33 cellular contexts compared by ENCODE assay signal in the genomic region with DNA sequence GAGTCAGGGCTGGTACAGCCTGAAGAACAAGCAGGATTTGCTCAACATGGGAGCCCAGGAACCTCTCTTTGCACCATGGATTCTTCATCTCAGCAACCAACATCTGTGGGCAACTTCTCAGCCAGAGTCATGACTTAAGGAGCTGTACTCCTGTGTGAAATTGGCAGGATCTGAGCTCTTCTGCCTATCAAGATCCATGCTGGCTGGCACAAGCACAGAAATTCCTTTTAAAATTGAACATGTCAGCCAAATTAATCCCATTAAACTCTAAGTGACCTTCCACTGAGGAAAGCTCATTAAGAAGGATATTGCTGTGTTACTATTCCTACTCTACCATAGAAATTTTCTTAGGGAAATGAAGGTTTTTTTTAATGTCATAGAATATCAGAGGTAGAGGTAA.
"Had no signal": no experiment of that assay in that cellular context is flagged by ENCODE, and none has a peak within 500 bp of the region (broad histone marks: within the 10 kb centered on the region; RNA-seq: fewer than 3 reads in every experiment).

No MANE protein-coding gene starts in this region.

- H3K27ac ChIP-seq: cardiac muscle cell, PC-9, RWPE1, WERI-Rb-1 had no signal

- ATAC-seq: activated CD8-positive, alpha-beta T cell treated with anti-CD3 and anti-CD28 coated beads for 36 hours; activated T-cell treated with anti-CD3 and anti-CD28 coated beads, Interleukin-2, amount 50 U/mL, for 72 hours; activated T-helper 17 cell treated with anti-CD3 and anti-CD28 coated beads, Interleukin-2, amount 50 U/mL, for 72 hours; Right ventricle myocardium inferior had no signal

- H3K4me2 ChIP-seq: PC-9 had no signal

- H3K36me3 ChIP-seq: cardiac muscle cell, WERI-Rb-1 had no signal

- H2AFZ ChIP-seq: PC-9 had no signal

- H3K27me3 ChIP-seq: cardiac muscle cell had no signal

- H3K4me3 ChIP-seq: cardiac muscle cell, PC-9 had no signal

- DNase-seq: activated CD4-positive, alpha-beta T cell treated with anti-CD3 and anti-CD28 coated beads for 1 hour; activated CD4-positive, alpha-beta T cell treated with anti-CD3 and anti-CD28 coated beads for 48 hours; activated CD4-positive, CD25-positive, alpha-beta regulatory T cell; activated CD8-positive, alpha-beta T cell treated with anti-CD3 and anti-CD28 coated beads for 36 hours; activated effector memory CD4-positive, alpha-beta T cell treated with anti-CD3 and anti-CD28 coated beads, Interleukin-2, amount 50 U/mL, for 16 hours; activated naive CD4-positive, alpha-beta T cell; activated naive CD4-positive, alpha-beta T cell treated with anti-CD3 and anti-CD28 coated beads, Interleukin-2, amount 50 U/mL, for 16 hours; activated naive CD8-positive, alpha-beta T cell treated with anti-CD3 and anti-CD28 coated beads for 36 hours; activated T-cell treated with anti-CD3 and anti-CD28 coated beads, Interleukin-2, amount 50 U/mL, for 1 hour; activated T-cell treated with anti-CD3 and anti-CD28 coated beads, Interleukin-2, amount 50 U/mL, for 72 hours; amniotic stem cell; aorta; Karpas-422; KBM-7; MM.1S; MV-4-11; NCI-H1092; NCI-H1436 treated with DMSO at 0.1 percent for 48 hours; NCI-H1694 treated with DMSO at 0.1 percent for 48 hours; NCI-H2029; NCI-H2171 treated with DMSO at 0.1 percent for 48 hours; NCI-H2227 treated with DMSO at 0.1 percent for 48 hours; NCI-H524; NCI-H69; NK-92 treated with Interleukin-12 subunit alpha and Interleukin-12 subunit beta, amount 100 ng/mL, for 24 hours; PC-9; SIG-M5; T1000; WERI-Rb-1 had no signal
